Comparison of ENCODE assay signal across 8 cellular contexts in the genomic region with DNA sequence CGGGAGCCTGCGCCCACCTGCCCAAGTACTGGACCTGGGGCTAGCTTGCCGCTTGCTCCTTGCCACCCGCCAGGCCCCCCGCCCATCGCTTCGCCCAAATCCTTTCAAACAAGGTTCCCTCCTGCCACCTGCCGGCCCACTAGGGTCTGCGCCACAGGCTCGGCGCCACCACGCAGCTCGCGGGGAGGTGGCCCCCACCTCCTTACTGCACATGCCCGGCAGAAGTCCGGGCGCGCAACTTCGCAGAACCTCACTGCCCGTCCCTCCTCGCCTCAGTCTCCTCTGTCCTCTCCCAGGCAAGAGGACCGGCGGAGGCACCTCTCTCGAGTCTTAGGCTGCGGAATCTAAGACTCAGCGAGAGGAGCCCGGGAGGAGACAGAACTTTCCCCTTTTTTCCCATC. TPM values are rescaled to one million over a fixed set of nuclear protein-coding genes. Genes with fewer than 3 reads are reported as not detected.
A peak's percentile ranks its signal among the peaks of the same experiment; 100 is the strongest.
DNase-seq lines count a peak whose midpoint lies in the region; ATAC-seq, FAIRE-seq and TF ChIP-seq lines count a peak whose summit lies in the region.

No MANE protein-coding gene starts in this region.

- peaks cover 8% of the 10 kb centered on the region for H3K4me1 ChIP-seq in mesenchymal stem cell (ENCODE audit: control insufficient read depth, insufficient read depth, low read depth, low read length)
- H3K4me1 ChIP-seq in upper lobe of right lung: no peaks in the 10 kb centered on the region

- H3K79me1 ChIP-seq in mesenchymal stem cell (replicated peaks; ENCODE audit: low read length, poor library complexity, severe bottlenecking): peaks cover 15% of the 10 kb centered on the region

- no peak overlapping the region for H3K9ac ChIP-seq in mesenchymal stem cell (ENCODE audit: low read length)

- intact Hi-C loops in upper lobe of right lung (cut with DNase I) (no loop called here), posterior vena cava (cut with DNase I) (no loop called here)

- peaks cover 42 to 48% of the 10 kb centered on the region in 2 experiments for H3K27me3 ChIP-seq in mesenchymal stem cell (ENCODE audit: control insufficient read depth in 1 of 2, insufficient read depth in 1 of 2, low read length in 2 of 2)
- peaks cover 33% of the 10 kb centered on the region for H3K27me3 ChIP-seq in upper lobe of right lung

- TF ChIP-seq CTCF in upper lobe of right lung (IDR thresholded peaks at IDR 0.05): peak; percentile 33

- no peak overlapping the region for H3K23ac ChIP-seq in mesenchymal stem cell (ENCODE audit: low read length in 2 of 2)

- no peak overlapping the region for H4K91ac ChIP-seq in mesenchymal stem cell (ENCODE audit: low read length)

- H3K18ac ChIP-seq in mesenchymal stem cell (ENCODE audit: low read depth in 1 of 2, low read length in 2 of 2): no peak overlapping the region

- TF ChIP-seq POLR2A in H54 (IDR thresholded peaks at IDR 0.05; ENCODE audit: low read depth, low read length): no peak

- DNase-seq in AG08395 (ENCODE audit: low spot score) (peak; percentile 19), H54 (ENCODE audit: insufficient read length, low spot score) (peak; percentile 59), T-helper 9 cell (peak; percentile 16), cerebellum (ENCODE audit: low spot score) (peak; percentile 23), mesenchymal stem cell (no peak), upper lobe of right lung (no peak), posterior vena cava (ENCODE audit: low spot score) (no peak)

- no peak overlapping the region for H3K14ac ChIP-seq in mesenchymal stem cell (ENCODE audit: low read length in 2 of 2)

- H3K4me2 ChIP-seq in mesenchymal stem cell (ENCODE audit: low read length, poor library complexity, severe bottlenecking): peak overlapping the region; percentile 60

- no peak overlapping the region for H3K4ac ChIP-seq in mesenchymal stem cell (ENCODE audit: low read depth in 1 of 2, low read length in 2 of 2)

- 67% methylated on average over 26 of the region's 27 CpGs for WGBS in mesenchymal stem cell

- no peak overlapping the region for H2BK120ac ChIP-seq in mesenchymal stem cell (ENCODE audit: low read depth, low read length)

- H3K4me3 ChIP-seq in mesenchymal stem cell (ENCODE audit: insufficient read depth in 1 of 2, low read depth in 1 of 2, low read length in 2 of 2) (peak overlapping the region in 1 of 2 experiments; percentile 24), upper lobe of right lung (no peak overlapping the region)

- ATAC-seq in upper lobe of right lung (peak; percentile 56), HG02938 (IDR thresholded peaks at IDR 0.05; ENCODE audit: unreplicated experiment) (no peak)

- H2BK15ac ChIP-seq in mesenchymal stem cell (ENCODE audit: low read depth, poor library complexity, severe bottlenecking): no peak overlapping the region

- H2AFZ ChIP-seq in mesenchymal stem cell (ENCODE audit: low read depth, low read length): no peak overlapping the region

- H4K8ac ChIP-seq in mesenchymal stem cell (ENCODE audit: low read length): no peak overlapping the region

- FAIRE-seq in H54 (lab: Jason Lieb, UNC): no peak

- no peak overlapping the region for H2AK5ac ChIP-seq in mesenchymal stem cell (ENCODE audit: low read length, severe bottlenecking)

- H2BK5ac ChIP-seq in mesenchymal stem cell (ENCODE audit: low read depth, low read length, poor library complexity, severe bottlenecking): no peak overlapping the region

- H3K36me3 ChIP-seq in mesenchymal stem cell (ENCODE audit: control insufficient read depth in 1 of 2, insufficient read depth in 2 of 2, low read depth in 1 of 2, low read length in 2 of 2) (peaks cover 0 to 26% of the 10 kb centered on the region in 2 experiments), upper lobe of right lung (no peaks in the 10 kb centered on the region)

- H3K27ac ChIP-seq in mesenchymal stem cell (ENCODE audit: low read length, poor library complexity, severe bottlenecking) (no peak overlapping the region), upper lobe of right lung (no peak overlapping the region)

- H3K9me3 ChIP-seq in mesenchymal stem cell (ENCODE audit: control insufficient read depth, low read length): no peaks in the 10 kb centered on the region
- no peaks in the 10 kb centered on the region for H3K9me3 ChIP-seq in upper lobe of right lung

- no peak overlapping the region for H2BK12ac ChIP-seq in mesenchymal stem cell (ENCODE audit: low read length in 2 of 2)

RNA-seq across cellular contexts. Expression of a gene that starts 11.2 kb away (rescaled TPM):
- total RNA-seq in cerebellum: 2.0 TPM
- polyA plus RNA-seq in mesenchymal stem cell (2013, experiment 1 of 2): 0.26 TPM
- 0.26 TPM for polyA plus RNA-seq in mesenchymal stem cell (2013, experiment 2 of 2)
- 1.1 TPM for total RNA-seq in upper lobe of right lung
- total RNA-seq in posterior vena cava: not detected

RNA-seq across cellular contexts. Expression of a gene that starts 13.0 kb away (rescaled TPM):
- 376 TPM for total RNA-seq in cerebellum
- polyA plus RNA-seq in mesenchymal stem cell (2013, experiment 1 of 2): 1,046 TPM
- 1,042 TPM for polyA plus RNA-seq in mesenchymal stem cell (2013, experiment 2 of 2)
- 746 TPM for total RNA-seq in upper lobe of right lung
- total RNA-seq in posterior vena cava: 100 to 1,000 TPM; 651 to 700 TPM

Comparison
In these comparisons a context has a peak if more than half of its experiments do, and no peak if none do; other contexts are left out.
1. DNase-seq: peak in AG08395 (single experiment), H54 (single experiment), T-helper 9 cell (single experiment) and cerebellum (single experiment); none in mesenchymal stem cell (single experiment), upper lobe of right lung (single experiment) and posterior vena cava (single experiment).